In genomic region chr4:148441624-148441985, GRCh38 we compare ENCODE assay signal across 8 cellular contexts. TPM values are rescaled to one million over a fixed set of nuclear protein-coding genes. Genes with fewer than 3 reads are reported as not detected.
DNase-seq lines count a peak whose midpoint lies in the region; ATAC-seq, FAIRE-seq and TF ChIP-seq lines count a peak whose summit lies in the region.

No MANE protein-coding gene starts in this region.

- peak overlapping the region; percentile 90 for H2AFZ ChIP-seq in K562 (ENCODE audit: low read depth, low read length)

- peak overlapping the region; percentile 93 for H3K27ac Mint-ChIP-seq in activated T-cell treated with anti-CD3 and anti-CD28 coated beads, Interleukin-2, amount 50 U/mL, for 24 hours

- no peak overlapping the region for H3K9ac ChIP-seq in K562 (ENCODE audit: insufficient read depth in 1 of 2, low read depth in 2 of 2, low read length in 2 of 2)

- ATAC-seq in K562 (no peak), lower lobe of right lung (no peak), HG03159 (IDR thresholded peaks at IDR 0.05; ENCODE audit: unreplicated experiment) (no peak)

- BruUV-seq in K562 (replicated peaks; lab: Mats Ljungman, UMichigan): no TSS peak

- CTCF ChIA-PET in K562 (lab: Yijun Ruan, JAX; ENCODE audit: low intra/inter-chr PET ratio): no interaction called here

- no peak for TF ChIP-seq RAD21 in K562 (CRISPR knock-in tag; conservative IDR thresholded peaks at IDR 0.05 in 1 of 2, IDR thresholded peaks at IDR 0.05 in 1 of 2)

- intact Hi-C loops in K562 (cut with micrococcal nuclease) (no loop called here), lower lobe of right lung (cut with DNase I) (no loop called here), thyroid gland (cut with DNase I) (no loop called here)

- no peaks in the 10 kb centered on the region for H3K9me3 ChIP-seq in K562 (replicated peaks; ENCODE audit: control insufficient read depth, insufficient read depth, low read depth, low read length)
- H3K9me3 ChIP-seq in lower lobe of right lung: no peaks in the 10 kb centered on the region
- no peaks in the 10 kb centered on the region for H3K9me3 ChIP-seq in thyroid gland

- no peak for DNase-seq in activated T-cell treated with anti-CD3 and anti-CD28 coated beads, Interleukin-2, amount 50 U/mL, for 24 hours
- no peak for DNase-seq in activated T-cell treated with anti-CD3 and anti-CD28 coated beads, Interleukin-2, amount 50 U/mL, for 1 hour
- DNase-seq in K562 (ENCODE audit: extremely low read depth in 1 of 4, low spot score in 3 of 4) (no peak), lower lobe of right lung (no peak), thyroid gland (peak in 1 of 2 donors; percentile 12), T1000 (lab: John Stamatoyannopoulos, UW) (no peak), NCI-H2196 (lab: John Stamatoyannopoulos, UW; ENCODE audit: unreplicated experiment) (no peak)

- peaks cover 14% of the 10 kb centered on the region for H3K36me3 Mint-ChIP-seq in activated T-cell treated with anti-CD3 and anti-CD28 coated beads, Interleukin-2, amount 50 U/mL, for 24 hours (ENCODE audit: low read depth)

- peak overlapping the region; percentile 99 for H3K4me3 Mint-ChIP-seq in activated T-cell treated with anti-CD3 and anti-CD28 coated beads, Interleukin-2, amount 50 U/mL, for 24 hours

- H3K9me1 ChIP-seq in K562 (ENCODE audit: control insufficient read depth, insufficient read depth, low read length): no peaks in the 10 kb centered on the region

- H3K4me3 ChIP-seq in K562 (peak overlapping the region; percentile 71), lower lobe of right lung (peak overlapping the region; percentile 97), thyroid gland (replicated peaks in 1 of 3) (peak overlapping the region; percentile 34 to 95 (median 76))

- H3K4me1 ChIP-seq in K562 (replicated peaks in 1 of 2; ENCODE audit: control insufficient read depth in 2 of 2, insufficient read depth in 2 of 2, low read length in 2 of 2) (peaks cover 0 to 34% of the 10 kb centered on the region in 2 experiments; a peak in 2 of 5 replicates), lower lobe of right lung (peaks cover 31% of the 10 kb centered on the region), thyroid gland (peaks cover 13 to 33% of the 10 kb centered on the region in 2 donors)

- H3K27me3 ChIP-seq in K562 (ENCODE audit: control insufficient read depth in 2 of 2, insufficient read depth in 2 of 2, low read length in 2 of 2) (peaks cover 0 to 8% of the 10 kb centered on the region in 2 experiments; a peak in 1 of 5 replicates), lower lobe of right lung (ENCODE audit: low read depth) (peaks cover 4% of the 10 kb centered on the region), thyroid gland (no peaks in the 10 kb centered on the region)

- POLR2A ChIA-PET in K562 (lab: Yijun Ruan, JAX): no interaction called here

- no peak overlapping the region for H3K27ac ChIP-seq in K562 (ENCODE audit: extremely low read depth, low read depth, low read length)
- H3K27ac ChIP-seq in lower lobe of right lung: peak overlapping the region; percentile 98
- H3K27ac ChIP-seq in thyroid gland: peak overlapping the region; percentile 10 to 89 (median 84)

- H3K9me3 Mint-ChIP-seq in activated T-cell treated with anti-CD3 and anti-CD28 coated beads, Interleukin-2, amount 50 U/mL, for 24 hours: no peaks in the 10 kb centered on the region

- in situ Hi-C loops in K562 (cut with MboI): no loop called here

- no peak for FAIRE-seq in K562 (lab: Jason Lieb, UNC)

- H3K4me2 ChIP-seq in K562 (ENCODE audit: insufficient read depth, low read length): peak overlapping the region; percentile 87

- peaks cover 49% of the 10 kb centered on the region for H3K4me1 Mint-ChIP-seq in activated T-cell treated with anti-CD3 and anti-CD28 coated beads, Interleukin-2, amount 50 U/mL, for 24 hours (ENCODE audit: low read depth)

- no peaks in the 10 kb centered on the region for H3K79me2 ChIP-seq in K562 (ENCODE audit: control insufficient read depth, insufficient read depth, low read length)

- TF ChIP-seq POLR2A in K562 (conservative IDR thresholded peaks at IDR 0.05) (no peak), thyroid gland (IDR thresholded peaks at IDR 0.05) (no peak)

- H3K36me3 ChIP-seq in K562 (ENCODE audit: control insufficient read depth, insufficient read depth, low read length) (no peaks in the 10 kb centered on the region), lower lobe of right lung (no peaks in the 10 kb centered on the region), thyroid gland (no peaks in the 10 kb centered on the region)

- WGBS in K562 (ENCODE audit: insufficient coverage, low coverage, missing lambda C conversion rate): 28% methylated on average over 12 of the region's 12 CpGs
- 2 to 6% methylated on average over 12 of the region's 12 CpGs for whole genome bisulfite sequencing in thyroid gland, 2 donors

- TF ChIP-seq CTCF in K562 (IDR thresholded peaks at IDR 0.05 in 2 of 3, conservative IDR thresholded peaks at IDR 0.05 in 1 of 3; ENCODE audit: insufficient read depth in 2 of 3, low read depth in 1 of 3, low read length in 3 of 3): no peak
- no peak for TF ChIP-seq CTCF in lower lobe of right lung (IDR thresholded peaks at IDR 0.05)
- peak in 1 of 6 experiments; percentile 18 for TF ChIP-seq CTCF in thyroid gland (IDR thresholded peaks at IDR 0.05)

- TF ChIP-seq EP300 in K562 (IDR thresholded peaks at IDR 0.05; ENCODE audit: low read length): no peak

- peaks cover 9% of the 10 kb centered on the region for H3K27me3 Mint-ChIP-seq in activated T-cell treated with anti-CD3 and anti-CD28 coated beads, Interleukin-2, amount 50 U/mL, for 24 hours

- no peaks in the 10 kb centered on the region for H4K20me1 ChIP-seq in K562 (replicated peaks; ENCODE audit: control insufficient read depth, insufficient read depth, low read length)

TF ChIP-seq in K562, 482 proteins besides CTCF, POLR2A, EP300 and RAD21 (continues in another document):
- no peak for TF ChIP-seq ARID1B (IDR thresholded peaks at IDR 0.05)
- no peak for TF ChIP-seq RCOR1 (IDR thresholded peaks at IDR 0.05; ENCODE audit: borderline replicate concordance in 1 of 2, low read depth in 2 of 2, low read length in 2 of 2)
- no peak for TF ChIP-seq CHCHD3 (CRISPR knock-in tag; IDR thresholded peaks at IDR 0.05)
- no peak for TF ChIP-seq ZNF212 (CRISPR knock-in tag; IDR thresholded peaks at IDR 0.05)
- no peak for TF ChIP-seq ZFP30 (CRISPR knock-in tag; IDR thresholded peaks at IDR 0.05; ENCODE audit: borderline replicate concordance)
- TF ChIP-seq KAT7 (CRISPR knock-in tag; IDR thresholded peaks at IDR 0.05; ENCODE audit: borderline replicate concordance): no peak
- TF ChIP-seq ATF7 (IDR thresholded peaks at IDR 0.05): no peak
- TF ChIP-seq ZNF79 (CRISPR knock-in tag; IDR thresholded peaks at IDR 0.05; ENCODE audit: low read depth): no peak
- no peak for TF ChIP-seq POLR3G (IDR thresholded peaks at IDR 0.05; ENCODE audit: extremely low read depth, insufficient read length, insufficient replicate concordance)
- TF ChIP-seq TAF9B (IDR thresholded peaks at IDR 0.05; ENCODE audit: partially characterized antibody): no peak
- TF ChIP-seq ZNF277 (CRISPR knock-in tag; IDR thresholded peaks at IDR 0.05; ENCODE audit: borderline replicate concordance): no peak
- no peak for TF ChIP-seq ID3 (CRISPR knock-in tag; IDR thresholded peaks at IDR 0.05)
- no peak for TF ChIP-seq ID3 (tag; IDR thresholded peaks at IDR 0.05)
- no peak for TF ChIP-seq SMAD4 (CRISPR knock-in tag; conservative IDR thresholded peaks at IDR 0.05)
- no peak for TF ChIP-seq TFAP4 (CRISPR knock-in tag; IDR thresholded peaks at IDR 0.05; ENCODE audit: borderline replicate concordance)

RNA-seq across cellular contexts. Expression of gene NR3C2, which starts 0.6 kb away (rescaled TPM):
- total RNA-seq in K562 (2011; cell fraction: chromatin; rRNA removed; ENCODE audit: low replicate concordance): 0.62 and 1.2 TPM in 2 replicates
- 0.17 and 0.66 TPM in 2 replicates for total RNA-seq in K562 (2011; cell fraction: nucleolus; rRNA removed)
- 0.46 and 0.73 TPM in 2 replicates for total RNA-seq in K562 (2011; cell fraction: nucleoplasm; rRNA removed)
- total RNA-seq in K562 (2014; rRNA removed) (0.05 and 0.16 TPM in 2 replicates), K562 (2014; rRNA removed; fragmentation: Illumina TruSeq; extraction: Trizol) (0.03 and 0.18 TPM in 2 replicates), K562 (2015; rRNA removed; fragmentation: Illumina TruSeq; extraction: Trizol) (0.15 and 0.18 TPM in 2 replicates), K562 (2021) (0.13 and 0.16 TPM in 2 replicates), lower lobe of right lung (31.4 TPM), thyroid gland (100 to 1,000 TPM in 1 of 4 donors, 10 to 100 TPM in 3; 51.6 to 161 (median 72.3) TPM)
- polyA plus RNA-seq in K562 (2011; rRNA removed) (0.14 and 0.28 TPM in 2 replicates), K562 (2014; fragmentation: Illumina TruSeq; extraction: Trizol) (0.06 and 0.16 TPM in 2 replicates), K562 (2014; fragmentation: Nextera tagmentation; extraction: Ambion mirVana) (under 1 TPM in 1 of 2 experiments, not detected in 1; 0.01 TPM), K562 (2014; rRNA removed) (0.51 TPM in 1 of 2 replicates, not detected in the other)
- 0.03 and 0.21 TPM in 2 replicates for polyA plus RNA-seq in K562 (2011; cell fraction: cytosol; rRNA removed)
- 0.26 and 0.51 TPM in 2 replicates for polyA plus RNA-seq in K562 (2011; cell fraction: nucleus; rRNA removed)
- polyA plus RNA-seq in K562 (2012): 0.07 and 0.24 TPM in 2 replicates
- polyA minus RNA-seq in K562 (2011; rRNA and poly(A)+ RNA removed): 0.54 and 0.63 TPM in 2 replicates
- polyA minus RNA-seq in K562 (2011; cell fraction: cytosol; rRNA and poly(A)+ RNA removed): not detected in 2 replicates
- 0.67 and 2.1 TPM in 2 replicates for polyA minus RNA-seq in K562 (2011; cell fraction: nucleus; rRNA and poly(A)+ RNA removed)

Comparison
In these comparisons a context has a peak if more than half of its experiments do, and no peak if none do; other contexts are left out.
1. RNA of gene NR3C2, which starts 0.6 kb away (total RNA-seq): 51.6 to 161 TPM in thyroid gland and 31.4 TPM in lower lobe of right lung (single experiment); 0.03 to 1.2 TPM in K562; every median in the first group is over 10 times any median in the second.
2. Peak in every context shown above with its lines, with median percentiles within 50 percentile points of each other: H3K4me3 ChIP-seq.